In genomic region chr1:33257388-33257758, GRCh38 we compare ENCODE assay signal across 8 cellular contexts. TPM values are rescaled to one million over a fixed set of nuclear protein-coding genes. Genes with fewer than 3 reads are reported as not detected.
DNase-seq lines count a peak whose midpoint lies in the region; ATAC-seq and TF ChIP-seq lines count a peak whose summit lies in the region.

No MANE protein-coding gene starts in this region.

- H3K36me3 ChIP-seq in ascending aorta, result no peaks in the 10 kb centered on the region
- no peaks in the 10 kb centered on the region for H3K36me3 ChIP-seq in liver (ENCODE audit: control insufficient read depth in 4 of 4, insufficient read depth in 3 of 4, low read depth in 1 of 4, low read length in 3 of 4)
- H3K36me3 ChIP-seq in tibial artery, result no peaks in the 10 kb centered on the region

- H3K9me3 Mint-ChIP-seq in activated T-cell treated with anti-CD3 and anti-CD28 coated beads, Interleukin-2, amount 50 U/mL, for 4 hours, result no peaks in the 10 kb centered on the region

- no peaks in the 10 kb centered on the region for H3K36me3 Mint-ChIP-seq in activated T-cell treated with anti-CD3 and anti-CD28 coated beads, Interleukin-2, amount 50 U/mL, for 4 hours (ENCODE audit: insufficient read depth)

- peak overlapping the region; percentile 98 for H3K4me3 Mint-ChIP-seq in activated T-cell treated with anti-CD3 and anti-CD28 coated beads, Interleukin-2, amount 50 U/mL, for 4 hours

- H3K27ac ChIP-seq in ascending aorta, result peak overlapping the region; percentile 95 to 97
- peak overlapping the region; percentile 77 to 82 for H3K27ac ChIP-seq in liver (ENCODE audit: low read depth in 1 of 2, low read length in 2 of 2)
- peak overlapping the region; percentile 94 to 96 for H3K27ac ChIP-seq in tibial artery

- intact Hi-C loops in ascending aorta (cut with DNase I) (loop anchor here (5.0 kb wide), 3 partner anchors 40 to 80 kb away; partner anchors contain the start of gene TRIM62), tibial artery (cut with DNase I; ENCODE audit: low total_unique reads) (no loop called here)

- H3K4me1 ChIP-seq in ascending aorta (peaks cover 19 to 46% of the 10 kb centered on the region in 2 donors), liver (ENCODE audit: control insufficient read depth in 4 of 4, insufficient read depth in 4 of 4, low read length in 3 of 4) (peaks cover 8 to 32% (median 21%) of the 10 kb centered on the region in 4 donors), tibial artery (peaks cover 10 to 54% (median 48%) of the 10 kb centered on the region in 4 donors)

- H3K9me3 ChIP-seq in ascending aorta (no peaks in the 10 kb centered on the region), liver (ENCODE audit: control insufficient read depth in 4 of 4, low read length in 3 of 4) (no peaks in the 10 kb centered on the region), tibial artery (no peaks in the 10 kb centered on the region)

- DNase-seq in activated T-cell treated with anti-CD3 and anti-CD28 coated beads, Interleukin-2, amount 50 U/mL, for 4 hours, result no peak
- DNase-seq in activated T-cell treated with anti-CD3 and anti-CD28 coated beads for 4 hours, result no peak
- no peak for DNase-seq in ascending aorta (ENCODE audit: low spot score in 2 of 2)
- no peak for DNase-seq in tibial artery
- DNase-seq in stimulated activated CD4-positive, alpha-beta T cell treated with anti-CD3 and anti-CD28 coated beads, Interleukin-4, amount 100 ng/mL, for 1 hour, result no peak

- H3K27me3 ChIP-seq in ascending aorta (no peaks in the 10 kb centered on the region), liver (ENCODE audit: control insufficient read depth in 4 of 4, insufficient read depth in 4 of 4, low read length in 3 of 4) (no peaks in the 10 kb centered on the region), tibial artery (no peaks in the 10 kb centered on the region)

- 1% methylated on average over 9 of the region's 9 CpGs for WGBS in liver

- H3K4me3 ChIP-seq in ascending aorta (peak overlapping the region; percentile 74 to 82), liver (ENCODE audit: low read depth in 1 of 3, low read length in 3 of 3) (peak overlapping the region; percentile 44 to 90 (median 77)), tibial artery (peak overlapping the region; percentile 69 to 73)

- H3K4me1 Mint-ChIP-seq in activated T-cell treated with anti-CD3 and anti-CD28 coated beads, Interleukin-2, amount 50 U/mL, for 4 hours (ENCODE audit: low read depth), result peaks cover 42% of the 10 kb centered on the region

- no peak for TF ChIP-seq CTCF in ascending aorta (IDR thresholded peaks at IDR 0.05)
- TF ChIP-seq CTCF in liver (IDR thresholded peaks at IDR 0.05; ENCODE audit: low read depth, low read length, missing input control), result no peak
- TF ChIP-seq CTCF in tibial artery (IDR thresholded peaks at IDR 0.05), result no peak

- peak overlapping the region; percentile 60 to 93 for H3K9ac ChIP-seq in liver (ENCODE audit: low read depth in 1 of 2, low read length in 2 of 2)

- TF ChIP-seq RAD21 in liver (IDR thresholded peaks at IDR 0.05), result no peak

- no peak for ATAC-seq in activated T-cell treated with anti-CD3 and anti-CD28 coated beads, Interleukin-2, amount 50 U/mL, for 4 hours
- ATAC-seq in HG02870 (IDR thresholded peaks at IDR 0.05; ENCODE audit: unreplicated experiment), result no peak
- no peak for ATAC-seq in GM18517 (IDR thresholded peaks at IDR 0.05; ENCODE audit: unreplicated experiment)

- no peaks in the 10 kb centered on the region for H3K27me3 Mint-ChIP-seq in activated T-cell treated with anti-CD3 and anti-CD28 coated beads, Interleukin-2, amount 50 U/mL, for 4 hours (ENCODE audit: low read depth)

TF ChIP-seq in liver, 16 proteins besides CTCF, POLR2A, EP300 and RAD21:
- TF ChIP-seq NR2F2 (IDR thresholded peaks at IDR 0.05) (no peak), GABPA (IDR thresholded peaks at IDR 0.05 in 1 of 2, conservative IDR thresholded peaks at IDR 0.05 in 1 of 2) (no peak), JUND (IDR thresholded peaks at IDR 0.05) (no peak), MAX (IDR thresholded peaks at IDR 0.05) (no peak), FOXA2 (IDR thresholded peaks at IDR 0.05) (no peak), ZBTB33 (IDR thresholded peaks at IDR 0.05) (no peak), SP1 (IDR thresholded peaks at IDR 0.05) (no peak), HNF4A (conservative IDR thresholded peaks at IDR 0.05) (no peak), TAF1 (conservative IDR thresholded peaks at IDR 0.05) (no peak), EGR1 (IDR thresholded peaks at IDR 0.05; ENCODE audit: low read depth in 2 of 2) (no peak), HNF4G (IDR thresholded peaks at IDR 0.05) (no peak), ATF3 (IDR thresholded peaks at IDR 0.05) (no peak), FOXA1 (IDR thresholded peaks at IDR 0.05) (no peak), RXRA (IDR thresholded peaks at IDR 0.05) (no peak), REST (IDR thresholded peaks at IDR 0.05) (no peak), YY1 (IDR thresholded peaks at IDR 0.05) (no peak)

RNA-seq across cellular contexts. Expression of gene ZNF362, which starts 1.1 kb away (rescaled TPM):
- total RNA-seq in activated T-cell treated with anti-CD3 and anti-CD28 coated beads, Interleukin-2, amount 50 U/mL, for 4 hours, result 10 to 100 TPM in 2 of 3 donors, 1 to 10 TPM in 1; 8.4 to 11.2 (median 10.3) TPM
- total RNA-seq in ascending aorta (34.4 TPM), liver (1 to 10 TPM; 2.3 to 6.2 TPM)
- 1 to 10 TPM; 4.6 to 6.3 TPM for polyA plus RNA-seq in liver
